ENCODE assay signal across 11 cellular contexts in the genomic region with DNA sequence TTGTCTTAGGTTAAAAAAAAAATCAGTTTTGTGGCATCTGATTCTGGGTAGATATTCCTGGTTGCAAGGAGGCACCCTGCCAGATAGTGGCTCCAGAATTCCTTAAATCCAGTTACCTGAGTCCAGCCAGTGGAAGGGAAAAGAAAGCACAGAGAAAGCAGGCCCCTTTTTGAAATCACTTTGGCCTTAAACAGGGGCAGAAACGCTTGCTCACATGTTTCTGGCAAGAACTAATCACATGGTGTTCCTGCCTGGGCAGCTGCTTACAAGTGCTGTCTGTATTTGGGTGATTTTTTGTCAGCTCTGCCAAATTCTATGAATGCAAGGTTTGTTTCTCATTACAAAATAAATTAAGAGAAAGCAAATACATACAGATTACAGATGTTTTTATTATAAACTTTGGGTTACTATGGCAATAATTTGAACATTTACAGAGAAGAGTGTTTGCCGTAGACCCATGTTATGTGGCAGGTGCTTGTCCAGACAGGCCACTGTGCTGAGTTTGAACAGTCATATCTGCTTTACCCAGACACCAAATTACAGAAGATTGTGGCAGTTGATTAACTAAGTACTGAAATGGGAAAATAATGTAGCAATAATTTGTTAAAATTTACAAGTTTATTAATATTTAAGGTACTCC.
A peak's percentile ranks its signal among the peaks of the same experiment; 100 is the strongest.
DNase-seq lines count a peak whose midpoint lies in the region; ATAC-seq and TF ChIP-seq lines count a peak whose summit lies in the region.
"Had no signal": no experiment of that assay in that cellular context is flagged by ENCODE, and none has a peak within 500 bp of the region (broad histone marks: within the 10 kb centered on the region; RNA-seq: fewer than 3 reads in every experiment).

No MANE protein-coding gene starts in this region.

- H3K27ac ChIP-seq in gastroesophageal sphincter, result no peak overlapping the region
- H3K27ac ChIP-seq: colonic mucosa had no signal

- no peaks in the 10 kb centered on the region for H3K9me3 ChIP-seq in gastroesophageal sphincter
- H3K9me3 ChIP-seq: colonic mucosa had no signal

- H3K4me3 ChIP-seq in epithelial cell of esophagus (ENCODE audit: low read length) (no peak overlapping the region), gastroesophageal sphincter (no peak overlapping the region)
- H3K4me3 ChIP-seq: colonic mucosa had no signal

- WGBS in gastroesophageal sphincter (ENCODE audit: low coverage in 1 of 2), 2 donors, result 5 to 17% methylated on average over 2 of the region's 2 CpGs

- no peaks in the 10 kb centered on the region for H3K36me3 ChIP-seq in gastroesophageal sphincter
- H3K36me3 ChIP-seq: colonic mucosa had no signal

- TF ChIP-seq POLR2A in gastroesophageal sphincter (IDR thresholded peaks at IDR 0.05), result no peak

- no peak for TF ChIP-seq EP300 in gastroesophageal sphincter (IDR thresholded peaks at IDR 0.05)

- H3K4me1 ChIP-seq in gastroesophageal sphincter, result no peaks in the 10 kb centered on the region
- H3K4me1 ChIP-seq: colonic mucosa had no signal

- TF ChIP-seq CTCF in epithelial cell of esophagus (IDR thresholded peaks at IDR 0.05; ENCODE audit: insufficient read depth, low read depth, low read length, missing control alignments) (no peak), gastroesophageal sphincter (IDR thresholded peaks at IDR 0.05) (no peak)

- ATAC-seq in HG03432 (IDR thresholded peaks at IDR 0.05; ENCODE audit: unreplicated experiment) (peak; percentile 60), GM18498 (IDR thresholded peaks at IDR 0.05; ENCODE audit: unreplicated experiment) (no peak), gastroesophageal sphincter (no peak)
- ATAC-seq: CD8-positive, alpha-beta T cell had no signal

- peak; percentile 58 for DNase-seq in NCI-H2196 (lab: John Stamatoyannopoulos, UW; ENCODE audit: unreplicated experiment)
- peak; percentile 67 for DNase-seq in epithelial cell of esophagus (ENCODE audit: low read depth)
- DNase-seq in pons (ENCODE audit: low spot score), result peak; percentile 50
- no peak for DNase-seq in HK-2 (ENCODE audit: unreplicated experiment)
- DNase-seq: CD8-positive, alpha-beta T cell; colonic mucosa; NCI-H1694; RPMI8226 had no signal

- H3K27me3 ChIP-seq in gastroesophageal sphincter, result no peaks in the 10 kb centered on the region
- H3K27me3 ChIP-seq: colonic mucosa had no signal
